13 cellular contexts compared by ENCODE assay signal in genomic region chr5:16313761-16314160, GRCh38.
"Had no signal": no experiment of that assay in that cellular context is flagged by ENCODE, and none has a peak within 500 bp of the region (broad histone marks: within the 10 kb centered on the region; RNA-seq: fewer than 3 reads in every experiment).

No MANE protein-coding gene starts in this region.

- H3K9me3 ChIP-seq: ascending aorta, suprapubic skin, upper lobe of left lung had no signal

- H3K36me3 ChIP-seq: ascending aorta, suprapubic skin, upper lobe of left lung had no signal

- H3K4me3 ChIP-seq: ascending aorta, dorsolateral prefrontal cortex, suprapubic skin, upper lobe of left lung had no signal

- DNase-seq: activated CD4-positive, alpha-beta T cell treated with anti-CD3 and anti-CD28 coated beads for 48 hours; activated CD8-positive, alpha-beta memory T cell treated with anti-CD3 and anti-CD28 coated beads, Interleukin-2, amount 50 U/mL, for 48 hours; activated CD8-positive, alpha-beta T cell treated with anti-CD3 and anti-CD28 coated beads, Interleukin-2, amount 10 ng/mL, durations not matched to agents 7 days and 5 days; activated naive CD4-positive, alpha-beta T cell treated with Interleukin-2 at 50 U/mL for 16 hours; activated naive CD8-positive, alpha-beta T cell treated with anti-CD3 and anti-CD28 coated beads, Interleukin-2, amount 50 U/mL, for 24 hours; dorsolateral prefrontal cortex; hippocampal formation; mesendoderm; stimulated activated CD4-positive, alpha-beta T cell treated with anti-CD3 and anti-CD28 coated beads, Interleukin-2, amount 100 ng/mL, for 48 hours; stimulated activated naive CD8-positive, alpha-beta T cell treated with anti-CD3 and anti-CD28 coated beads, Interleukin-15, Interleukin-2, amounts not matched to agents 100 U/mL and 50 U/mL, for 24 hours; upper lobe of left lung had no signal

- H3K27me3 ChIP-seq: ascending aorta, suprapubic skin, upper lobe of left lung had no signal

- H3K27ac ChIP-seq: ascending aorta, dorsolateral prefrontal cortex, suprapubic skin, upper lobe of left lung had no signal

- H3K4me1 ChIP-seq: ascending aorta, suprapubic skin, upper lobe of left lung had no signal
